In the genomic region with DNA sequence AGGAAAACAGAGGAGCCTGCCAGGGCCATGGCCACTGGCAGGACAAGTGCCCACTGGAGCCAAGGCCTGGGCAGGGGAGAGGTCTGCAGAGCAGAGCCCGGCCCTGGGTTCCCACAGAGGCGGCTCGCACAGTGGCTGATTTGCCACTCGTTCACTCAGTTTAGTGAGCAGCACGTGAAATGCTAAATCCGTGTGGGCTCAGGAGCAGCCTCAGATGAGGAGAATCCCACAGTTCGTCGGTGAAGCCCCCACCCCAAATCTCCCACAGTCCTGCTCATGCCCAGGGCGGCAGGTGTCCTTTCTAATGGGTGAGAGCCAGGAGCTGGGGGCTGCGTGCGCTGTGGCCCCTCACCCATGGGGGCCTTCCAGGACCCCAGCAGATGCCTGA, we compare ENCODE assay signal across 22 cellular contexts.
"Had no signal": no experiment of that assay in that cellular context is flagged by ENCODE, and none has a peak within 500 bp of the region (broad histone marks: within the 10 kb centered on the region; RNA-seq: fewer than 3 reads in every experiment).

No MANE protein-coding gene starts in this region.

- DNase-seq: activated CD4-positive, alpha-beta memory T cell treated with anti-CD3 and anti-CD28 coated beads, Interleukin-2, amount 10 ng/mL, durations not matched to agents 7 days and 5 days; activated CD4-positive, alpha-beta T cell treated with anti-CD3 and anti-CD28 coated beads, Interleukin-2, amount 10 ng/mL, durations not matched to agents 24 days and 14 days; activated naive CD4-positive, alpha-beta T cell treated with Interleukin-2 at 50 U/mL for 16 hours; activated naive CD8-positive, alpha-beta T cell treated with anti-CD3 and anti-CD28 coated beads, Interleukin-2, amount 10 ng/mL, durations not matched to agents 7 days and 5 days; amniotic stem cell; colonic mucosa; mesenchymal stem cell; mucosa of descending colon; nephron progenitor cell; occipital lobe; retina; stimulated activated CD4-positive, alpha-beta T cell treated with anti-CD3 and anti-CD28 coated beads, Interleukin-4, amount 100 ng/mL, for 24 hours; stimulated activated naive CD8-positive, alpha-beta T cell treated with anti-CD3 and anti-CD28 coated beads, Interleukin-15, amount 100 ng/mL, for 72 hours; transverse colon had no signal

- ATAC-seq: activated CD4-positive, CD25-positive, alpha-beta regulatory T cell treated with anti-CD3 and anti-CD28 coated beads, Interleukin-2, amount 50 U/mL, for 24 hours; activated T-helper 17 cell treated with anti-CD3 and anti-CD28 coated beads, Interleukin-2, amount 50 U/mL, for 72 hours; mucosa of descending colon; SK-N-SH treated with all-trans-retinoic acid at 6 μM for 48 hours; stimulated activated naive CD8-positive, alpha-beta T cell treated with anti-CD3 and anti-CD28 coated beads, Interleukin-15, amount 100 ng/mL, for 72 hours had no signal

- H3K4me3 Mint-ChIP-seq: activated CD4-positive, alpha-beta memory T cell treated with anti-CD3 and anti-CD28 coated beads, Interleukin-2, amount 10 ng/mL, durations not matched to agents 7 days and 5 days; activated CD4-positive, alpha-beta T cell treated with anti-CD3 and anti-CD28 coated beads, Interleukin-2, amount 10 ng/mL, durations not matched to agents 24 days and 14 days; activated naive CD8-positive, alpha-beta T cell treated with anti-CD3 and anti-CD28 coated beads, Interleukin-2, amount 10 ng/mL, durations not matched to agents 7 days and 5 days; activated T-helper 17 cell treated with anti-CD3 and anti-CD28 coated beads, Interleukin-2, amount 50 U/mL, for 72 hours; nephron progenitor cell; stimulated activated naive CD8-positive, alpha-beta T cell treated with anti-CD3 and anti-CD28 coated beads, Interleukin-15, amount 100 ng/mL, for 72 hours had no signal

- H3K4me1 ChIP-seq: colonic mucosa had no signal

- H3K9me3 Mint-ChIP-seq: activated CD4-positive, alpha-beta memory T cell treated with anti-CD3 and anti-CD28 coated beads, Interleukin-2, amount 10 ng/mL, durations not matched to agents 7 days and 5 days; activated CD4-positive, alpha-beta T cell treated with anti-CD3 and anti-CD28 coated beads, Interleukin-2, amount 10 ng/mL, durations not matched to agents 24 days and 14 days; activated naive CD8-positive, alpha-beta T cell treated with anti-CD3 and anti-CD28 coated beads, Interleukin-2, amount 10 ng/mL, durations not matched to agents 7 days and 5 days; activated T-helper 17 cell treated with anti-CD3 and anti-CD28 coated beads, Interleukin-2, amount 50 U/mL, for 72 hours; nephron progenitor cell; stimulated activated naive CD8-positive, alpha-beta T cell treated with anti-CD3 and anti-CD28 coated beads, Interleukin-15, amount 100 ng/mL, for 72 hours had no signal

- H3K27me3 Mint-ChIP-seq: activated CD4-positive, alpha-beta memory T cell treated with anti-CD3 and anti-CD28 coated beads, Interleukin-2, amount 10 ng/mL, durations not matched to agents 7 days and 5 days; activated CD4-positive, alpha-beta T cell treated with anti-CD3 and anti-CD28 coated beads, Interleukin-2, amount 10 ng/mL, durations not matched to agents 24 days and 14 days; activated naive CD8-positive, alpha-beta T cell treated with anti-CD3 and anti-CD28 coated beads, Interleukin-2, amount 10 ng/mL, durations not matched to agents 7 days and 5 days; stimulated activated naive CD8-positive, alpha-beta T cell treated with anti-CD3 and anti-CD28 coated beads, Interleukin-15, amount 100 ng/mL, for 72 hours had no signal

- H3K36me3 Mint-ChIP-seq: activated naive CD8-positive, alpha-beta T cell treated with anti-CD3 and anti-CD28 coated beads, Interleukin-2, amount 10 ng/mL, durations not matched to agents 7 days and 5 days had no signal

- H3K27me3 ChIP-seq: breast epithelium, colonic mucosa, transverse colon had no signal

- H3K27ac ChIP-seq: breast epithelium, colonic mucosa, epithelial cell of prostate, suprapubic skin, transverse colon, VCaP had no signal

- H3K9me3 ChIP-seq: breast epithelium, colonic mucosa, mucosa of descending colon, suprapubic skin, transverse colon had no signal

- H3K4me3 ChIP-seq: breast epithelium, colonic mucosa, mucosa of descending colon, suprapubic skin, transverse colon had no signal

- H3K36me3 ChIP-seq: breast epithelium, colonic mucosa, suprapubic skin, transverse colon had no signal

- H3K27ac Mint-ChIP-seq: activated CD4-positive, alpha-beta memory T cell treated with anti-CD3 and anti-CD28 coated beads, Interleukin-2, amount 10 ng/mL, durations not matched to agents 7 days and 5 days; activated naive CD8-positive, alpha-beta T cell treated with anti-CD3 and anti-CD28 coated beads, Interleukin-2, amount 10 ng/mL, durations not matched to agents 7 days and 5 days; activated T-helper 17 cell treated with anti-CD3 and anti-CD28 coated beads, Interleukin-2, amount 50 U/mL, for 72 hours; progenitor cell of endocrine pancreas had no signal
